Comparison of ENCODE assay signal across 19 cellular contexts in the genomic region with DNA sequence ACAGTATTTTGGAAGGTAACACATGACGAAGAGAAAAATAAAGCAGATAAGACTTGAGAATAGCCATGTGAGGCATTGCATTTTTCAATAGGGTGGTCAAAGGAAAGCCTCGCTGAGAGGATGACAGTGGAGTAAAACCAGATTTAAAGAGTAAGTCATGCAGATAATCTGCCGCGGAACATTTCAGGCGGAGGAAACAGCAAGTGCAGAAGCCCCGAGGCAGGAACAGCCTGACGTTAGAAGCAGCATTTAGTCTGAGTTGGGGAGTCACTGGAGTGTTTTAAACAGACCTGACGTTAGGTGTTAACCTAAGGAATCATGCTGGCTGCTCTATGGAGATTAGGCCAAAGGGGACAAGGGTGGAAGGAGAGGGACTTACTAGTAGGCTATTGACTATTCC.
A peak's percentile ranks its signal among the peaks of the same experiment; 100 is the strongest.
DNase-seq lines count a peak whose midpoint lies in the region; ATAC-seq and TF ChIP-seq lines count a peak whose summit lies in the region.
"Had no signal": no experiment of that assay in that cellular context is flagged by ENCODE, and none has a peak within 500 bp of the region (broad histone marks: within the 10 kb centered on the region; RNA-seq: fewer than 3 reads in every experiment).

No MANE protein-coding gene starts in this region.

- H4K20me1 ChIP-seq in BLaER1 (peaks cover 26% of the 10 kb centered on the region; the same call in 1 of the 2 replicates), GM23248 (ENCODE audit: insufficient read depth) (no peaks in the 10 kb centered on the region)

- DNase-seq in SK-N-MC (ENCODE audit: low read depth, low spot score) (peak; percentile 22), islet precursor cell (peak; percentile 72), renal cortical epithelial cell (ENCODE audit: low read depth) (peak; percentile 6), GM23248 (no peak)
- DNase-seq in activated T-cell treated with anti-CD3 and anti-CD28 coated beads, Interleukin-2, amount 50 U/mL, for 72 hours: no peak
- DNase-seq in activated CD8-positive, alpha-beta T cell treated with anti-CD3 and anti-CD28 coated beads for 36 hours: no peak
- DNase-seq: CD8-positive, alpha-beta memory T cell; DMS53; EL; IMR-90; NCI-H1436 treated with DMSO at 0.1 percent for 48 hours; NCI-H2029; NCI-H2171; NCI-H446; NCI-H69; NK-92 treated with Interleukin-12 subunit alpha and Interleukin-12 subunit beta, amount 100 ng/mL, for 24 hours; Peyer's patch had no signal

- H3K9me2 ChIP-seq in GM23248 (ENCODE audit: insufficient read depth): no peaks in the 10 kb centered on the region

- POLR2A ChIA-PET in activated CD8-positive, alpha-beta T cell treated with anti-CD3 and anti-CD28 coated beads for 36 hours (lab: Charles Lee): no interaction called here

- H3K4me1 ChIP-seq in BLaER1 (peaks cover 14% of the 10 kb centered on the region), GM23248 (ENCODE audit: insufficient read depth) (no peaks in the 10 kb centered on the region)
- H3K4me1 ChIP-seq: Peyer's patch had no signal

- no peak overlapping the region for H2AFZ ChIP-seq in GM23248

- TF ChIP-seq CTCF in activated CD8-positive, alpha-beta T cell treated with anti-CD3 and anti-CD28 coated beads for 36 hours (IDR thresholded peaks at IDR 0.05): no peak

- no peaks in the 10 kb centered on the region; the same call in 1 of the 2 replicates for H3K79me2 ChIP-seq in GM23248 (ENCODE audit: insufficient read depth)

- in situ Hi-C loops in GM23248 (cut with MboI): no loop called here

- no peaks in the 10 kb centered on the region for H3F3A ChIP-seq in GM23248 (ENCODE audit: insufficient read depth)

- H3K4me2 ChIP-seq in BLaER1: peak overlapping the region; percentile 22; the same call in 1 of the 2 replicates
- H3K4me2 ChIP-seq in GM23248 (ENCODE audit: unreplicated experiment): no peak overlapping the region

- H3K36me3 ChIP-seq in BLaER1 (peaks cover 40% of the 10 kb centered on the region), SK-N-MC (ENCODE audit: insufficient read depth, low read length) (peaks cover 7% of the 10 kb centered on the region; the same call in 1 of the 2 replicates), GM23248 (ENCODE audit: low read depth) (0 out of 2 replicates have a peak, but pooled peaks cover 5% of the 10 kb centered on the region)

- H3K9ac ChIP-seq in BLaER1 (no peak overlapping the region), SK-N-MC (ENCODE audit: insufficient read length) (no peak overlapping the region), GM23248 (no peak overlapping the region)

- ATAC-seq in activated T-cell treated with anti-CD3 and anti-CD28 coated beads, Interleukin-2, amount 50 U/mL, for 72 hours (replicated peaks in 1 of 2): no peak
- no peak for ATAC-seq in activated CD8-positive, alpha-beta T cell treated with anti-CD3 and anti-CD28 coated beads for 36 hours
- ATAC-seq: Right ventricle myocardium inferior had no signal

- H3K9me3 Mint-ChIP-seq in activated T-cell treated with anti-CD3 and anti-CD28 coated beads, Interleukin-2, amount 50 U/mL, for 72 hours: no peaks in the 10 kb centered on the region
- no peaks in the 10 kb centered on the region for H3K9me3 Mint-ChIP-seq in activated CD8-positive, alpha-beta T cell treated with anti-CD3 and anti-CD28 coated beads for 36 hours
- H3K9me3 Mint-ChIP-seq: CD8-positive, alpha-beta memory T cell had no signal

- H3K27me3 Mint-ChIP-seq in activated T-cell treated with anti-CD3 and anti-CD28 coated beads, Interleukin-2, amount 50 U/mL, for 72 hours (ENCODE audit: low read depth): no peaks in the 10 kb centered on the region
- H3K27me3 Mint-ChIP-seq in activated CD8-positive, alpha-beta T cell treated with anti-CD3 and anti-CD28 coated beads for 36 hours: no peaks in the 10 kb centered on the region

- H3K4me3 ChIP-seq in BLaER1 (no peak overlapping the region), SK-N-MC (peak overlapping the region; percentile 1; the same call in 1 of the 2 replicates), GM23248 (no peak overlapping the region)
- H3K4me3 ChIP-seq: Peyer's patch had no signal

- no peak overlapping the region for H3K4me3 Mint-ChIP-seq in activated T-cell treated with anti-CD3 and anti-CD28 coated beads, Interleukin-2, amount 50 U/mL, for 72 hours
- H3K4me3 Mint-ChIP-seq in activated CD8-positive, alpha-beta T cell treated with anti-CD3 and anti-CD28 coated beads for 36 hours: no peak overlapping the region
- H3K4me3 Mint-ChIP-seq: CD8-positive, alpha-beta memory T cell had no signal

- 85 to 89% methylated on average over 8 of the region's 8 CpGs for WGBS in GM23248 (ENCODE audit: low coverage in 1 of 2, low lambda C conversion rate in 2 of 2, missing lambda C conversion rate in 2 of 2), 2 experiments

- intact Hi-C loops in activated CD8-positive, alpha-beta T cell treated with anti-CD3 and anti-CD28 coated beads for 36 hours (cut with micrococcal nuclease): no loop called here

- H3K27ac Mint-ChIP-seq in activated T-cell treated with anti-CD3 and anti-CD28 coated beads, Interleukin-2, amount 50 U/mL, for 72 hours: no peak overlapping the region
- H3K27ac Mint-ChIP-seq in activated CD8-positive, alpha-beta T cell treated with anti-CD3 and anti-CD28 coated beads for 36 hours: no peak overlapping the region

- H3K27ac ChIP-seq in BLaER1: no peak overlapping the region
- H3K27ac ChIP-seq in SK-N-MC: no peak overlapping the region
- no peak overlapping the region for H3K27ac ChIP-seq in GM23248
- H3K27ac ChIP-seq: Peyer's patch had no signal

- H3K9me3 ChIP-seq in BLaER1 (no peaks in the 10 kb centered on the region), SK-N-MC (ENCODE audit: low read depth, low read length) (no peaks in the 10 kb centered on the region), GM23248 (ENCODE audit: low read depth) (no peaks in the 10 kb centered on the region)
- H3K9me3 ChIP-seq: Peyer's patch had no signal

- no peaks in the 10 kb centered on the region for H3K4me1 Mint-ChIP-seq in activated T-cell treated with anti-CD3 and anti-CD28 coated beads, Interleukin-2, amount 50 U/mL, for 72 hours (ENCODE audit: low read depth)
- H3K4me1 Mint-ChIP-seq in activated CD8-positive, alpha-beta T cell treated with anti-CD3 and anti-CD28 coated beads for 36 hours (ENCODE audit: low read depth): peaks cover 6% of the 10 kb centered on the region

- CTCF ChIA-PET in activated CD8-positive, alpha-beta T cell treated with anti-CD3 and anti-CD28 coated beads for 36 hours (lab: Charles Lee): no interaction called here

- peaks cover 0 to 3% of the 10 kb centered on the region in 2 donors for H3K36me3 Mint-ChIP-seq in activated T-cell treated with anti-CD3 and anti-CD28 coated beads, Interleukin-2, amount 50 U/mL, for 72 hours (ENCODE audit: insufficient read depth in 2 of 2)
- H3K36me3 Mint-ChIP-seq in activated CD8-positive, alpha-beta T cell treated with anti-CD3 and anti-CD28 coated beads for 36 hours (ENCODE audit: low read depth): peaks cover 12% of the 10 kb centered on the region

- H3K27me3 ChIP-seq in BLaER1: no peaks in the 10 kb centered on the region
- H3K27me3 ChIP-seq in GM23248 (replicated peaks; ENCODE audit: insufficient read depth): no peaks in the 10 kb centered on the region
- H3K27me3 ChIP-seq: Peyer's patch had no signal

Comparison
In these comparisons a context has a peak if more than half of its experiments do, and no peak if none do; other contexts are left out.
1. DNase-seq: peak in SK-N-MC (single experiment), islet precursor cell (single experiment) and renal cortical epithelial cell (single experiment); none in activated T-cell treated with anti-CD3 and anti-CD28 coated beads, Interleukin-2, amount 50 U/mL, for 72 hours (0 of 2), GM23248 (single experiment) and activated CD8-positive, alpha-beta T cell treated with anti-CD3 and anti-CD28 coated beads for 36 hours (single experiment).